In genomic region chr14:64914237-64914971, GRCh38 we compare ENCODE assay signal across 1 cellular context.
A peak's percentile ranks its signal among the peaks of the same experiment; 100 is the strongest.
TF ChIP-seq lines count a peak whose summit lies in the region.

TSS of gene CHURC1 (plus strand) at chr14:64914455. CDS start at chr14:64914496, 41 bp downstream.

TF ChIP-seq in HepG2, 621 proteins besides CTCF, POLR2A, EP300 and RAD21 (continued from another document):
- peak; percentile 59; the same call in 1 of the 2 replicates for TF ChIP-seq FOXK2 (IDR thresholded peaks at IDR 0.05)
- TF ChIP-seq THRA (CRISPR knock-in tag; IDR thresholded peaks at IDR 0.05; ENCODE audit: borderline replicate concordance) = 0 out of 2 replicates have a peak, but pooled peaks have one; percentile 22
- TF ChIP-seq CHCHD3 (CRISPR knock-in tag; IDR thresholded peaks at IDR 0.05) = no peak
- no peak for TF ChIP-seq ZNF138 (CRISPR knock-in tag; IDR thresholded peaks at IDR 0.05; ENCODE audit: low read depth)
- TF ChIP-seq RFX1 (IDR thresholded peaks at IDR 0.05) = peak; percentile 97
- TF ChIP-seq NCOA2 (CRISPR knock-in tag; IDR thresholded peaks at IDR 0.05) = no peak
- TF ChIP-seq ZNF558 (CRISPR knock-in tag; IDR thresholded peaks at IDR 0.05; ENCODE audit: borderline replicate concordance) = no peak
- TF ChIP-seq POLR2AphosphoS2 (IDR thresholded peaks at IDR 0.05; ENCODE audit: low read depth, low read length) = no peak
- TF ChIP-seq RFXAP (CRISPR knock-in tag; IDR thresholded peaks at IDR 0.05; ENCODE audit: borderline replicate concordance) = no peak
- TF ChIP-seq ATF4 (CRISPR knock-in tag; IDR thresholded peaks at IDR 0.05) = no peak
- no peak for TF ChIP-seq RBAK (CRISPR knock-in tag; IDR thresholded peaks at IDR 0.05)
- 0 out of 2 replicates have a peak, but pooled peaks have one; percentile 20 for TF ChIP-seq RXRB (CRISPR knock-in tag; IDR thresholded peaks at IDR 0.05; ENCODE audit: borderline replicate concordance)
- peak; percentile 27; the same call in 1 of the 2 replicates for TF ChIP-seq PPARG (CRISPR knock-in tag; conservative IDR thresholded peaks at IDR 0.05)
- TF ChIP-seq ZSCAN30 (CRISPR knock-in tag; IDR thresholded peaks at IDR 0.05) = no peak
- peak; percentile 16 for TF ChIP-seq SKI (IDR thresholded peaks at IDR 0.05; ENCODE audit: partially characterized antibody)
- peak; percentile 96 for TF ChIP-seq POLR2AphosphoS5 (IDR thresholded peaks at IDR 0.05; ENCODE audit: low read depth, low read length)
- TF ChIP-seq GATA4 (IDR thresholded peaks at IDR 0.05; ENCODE audit: borderline replicate concordance, low read depth) = no peak
- no peak for TF ChIP-seq PAWR (CRISPR knock-in tag; IDR thresholded peaks at IDR 0.05; ENCODE audit: borderline replicate concordance)
- TF ChIP-seq RARA (CRISPR knock-in tag; IDR thresholded peaks at IDR 0.05) = no peak
- 0 out of 2 replicates have a peak, but pooled peaks have one; percentile 43 for TF ChIP-seq ZNF160 (CRISPR knock-in tag; IDR thresholded peaks at IDR 0.05)
- peak; percentile 64; the same call in 1 of the 2 replicates for TF ChIP-seq ZNF563 (CRISPR knock-in tag; IDR thresholded peaks at IDR 0.05)
- peak; percentile 53; the same call in 1 of the 2 replicates for TF ChIP-seq E2F5 (CRISPR knock-in tag; conservative IDR thresholded peaks at IDR 0.05)
- TF ChIP-seq ZNF639 (CRISPR knock-in tag; conservative IDR thresholded peaks at IDR 0.05) = no peak
- TF ChIP-seq ZXDC (CRISPR knock-in tag; IDR thresholded peaks at IDR 0.05) = no peak
- TF ChIP-seq ZNF891 (CRISPR knock-in tag; IDR thresholded peaks at IDR 0.05) = peak; percentile 95
- no peak for TF ChIP-seq SMYD3 (CRISPR knock-in tag; IDR thresholded peaks at IDR 0.05)
- TF ChIP-seq ZNF253 (CRISPR knock-in tag; IDR thresholded peaks at IDR 0.05; ENCODE audit: borderline replicate concordance) = no peak
- no peak for TF ChIP-seq ZNF276 (CRISPR knock-in tag; IDR thresholded peaks at IDR 0.05; ENCODE audit: low read depth)
- no peak for TF ChIP-seq TBP (CRISPR knock-in tag; IDR thresholded peaks at IDR 0.05)
- peak; percentile 72 for TF ChIP-seq SALL1 (CRISPR knock-in tag; IDR thresholded peaks at IDR 0.05)
- no peak for TF ChIP-seq PLRG1 (conservative IDR thresholded peaks at IDR 0.05)
- peak; percentile 69 for TF ChIP-seq FOXA3 (CRISPR knock-in tag; IDR thresholded peaks at IDR 0.05)
- no peak for TF ChIP-seq ZSCAN25 (CRISPR knock-in tag; IDR thresholded peaks at IDR 0.05)
- TF ChIP-seq NONO (IDR thresholded peaks at IDR 0.05) = no peak
- peak; percentile 15; the same call in 1 of the 2 replicates for TF ChIP-seq NONO (CRISPR knock-in tag; conservative IDR thresholded peaks at IDR 0.05)
- peak; percentile 92 for TF ChIP-seq KDM5A (IDR thresholded peaks at IDR 0.05; ENCODE audit: borderline replicate concordance, low read length)
- no peak for TF ChIP-seq NKX3-1 (CRISPR knock-in tag; IDR thresholded peaks at IDR 0.05)
- no peak for TF ChIP-seq KDM4B (CRISPR knock-in tag; IDR thresholded peaks at IDR 0.05)
- no peak for TF ChIP-seq DNMT3B (CRISPR knock-in tag; conservative IDR thresholded peaks at IDR 0.05)
- no peak for TF ChIP-seq ZNF670 (CRISPR knock-in tag; IDR thresholded peaks at IDR 0.05; ENCODE audit: borderline replicate concordance)
- TF ChIP-seq AHR (CRISPR knock-in tag; IDR thresholded peaks at IDR 0.05) = 0 out of 2 replicates have a peak, but pooled peaks have one; percentile 59
- TF ChIP-seq ZNF549 (CRISPR knock-in tag; IDR thresholded peaks at IDR 0.05) = no peak
- 0 out of 2 replicates have a peak, but pooled peaks have one; percentile 55 for TF ChIP-seq ZNF20 (CRISPR knock-in tag; IDR thresholded peaks at IDR 0.05)
- TF ChIP-seq ZNF224 (CRISPR knock-in tag; IDR thresholded peaks at IDR 0.05) = peak; percentile 90; the same call in 1 of the 2 replicates
- TF ChIP-seq CREB1 (IDR thresholded peaks at IDR 0.05) = no peak
- no peak for TF ChIP-seq CREB1 (CRISPR knock-in tag; IDR thresholded peaks at IDR 0.05)
- TF ChIP-seq RFXANK (CRISPR knock-in tag; IDR thresholded peaks at IDR 0.05) = no peak
- no peak for TF ChIP-seq PHF5A (CRISPR knock-in tag; IDR thresholded peaks at IDR 0.05; ENCODE audit: low read depth, unreplicated experiment)
- TF ChIP-seq SMC3 (IDR thresholded peaks at IDR 0.05; ENCODE audit: low read length) = no peak
- TF ChIP-seq TBX3 (IDR thresholded peaks at IDR 0.05; ENCODE audit: borderline replicate concordance) = no peak
- TF ChIP-seq ZNF747 (CRISPR knock-in tag; IDR thresholded peaks at IDR 0.05; ENCODE audit: borderline replicate concordance) = no peak
- no peak for TF ChIP-seq MEF2D (CRISPR knock-in tag; IDR thresholded peaks at IDR 0.05)
- peak; percentile 70; the same call in 1 of the 2 replicates for TF ChIP-seq ZNF350 (CRISPR knock-in tag; IDR thresholded peaks at IDR 0.05; ENCODE audit: borderline replicate concordance, low read depth)
- TF ChIP-seq BCL3 (CRISPR knock-in tag; IDR thresholded peaks at IDR 0.05) = peak; percentile 55; the same call in 1 of the 2 replicates
- no peak for TF ChIP-seq ZNF44 (CRISPR knock-in tag; IDR thresholded peaks at IDR 0.05)
- TF ChIP-seq ZBTB20 (CRISPR knock-in tag; IDR thresholded peaks at IDR 0.05; ENCODE audit: borderline replicate concordance, low read depth) = peak; percentile 40; the same call in 1 of the 2 replicates
TF ChIP-seq in HepG2: peak in this region for 197.
